Comparison of ENCODE assay signal across 23 cellular contexts in genomic region chr1:67399594-67399993, GRCh38. TPM values are rescaled to one million over a fixed set of nuclear protein-coding genes. Genes with fewer than 3 reads are reported as not detected.
DNase-seq lines count a peak whose midpoint lies in the region; ATAC-seq lines count a peak whose summit lies in the region.
"Had no signal": no experiment of that assay in that cellular context is flagged by ENCODE, and none has a peak within 500 bp of the region (broad histone marks: within the 10 kb centered on the region; RNA-seq: fewer than 3 reads in every experiment).

No MANE protein-coding gene starts in this region.

- H3K27me3 Mint-ChIP-seq in activated T-cell treated with anti-CD3 and anti-CD28 coated beads, Interleukin-2, amount 50 U/mL, for 4 hours (ENCODE audit: low read depth), result no peaks in the 10 kb centered on the region
- no peaks in the 10 kb centered on the region for H3K27me3 Mint-ChIP-seq in activated naive CD8-positive, alpha-beta T cell treated with anti-CD3 and anti-CD28 coated beads, Interleukin-2, amount 50 U/mL, for 24 hours

- no peak overlapping the region for H2BK12ac ChIP-seq in trophoblast cell (ENCODE audit: low read length)

- H2BK5ac ChIP-seq in trophoblast cell (ENCODE audit: low read depth, low read length, poor library complexity), result no peak overlapping the region

- no peak overlapping the region for H3K23ac ChIP-seq in trophoblast cell (ENCODE audit: low read length)

- H3K27ac Mint-ChIP-seq in activated naive CD8-positive, alpha-beta T cell treated with anti-CD3 and anti-CD28 coated beads, Interleukin-2, amount 50 U/mL, for 24 hours, result peak overlapping the region; percentile 42
- H3K27ac Mint-ChIP-seq: T-helper 2 cell treated with Interferon-gamma antibody and Interleukin-4, amounts not matched to agents 5 μg/mL and 100 μg/mL, for 36 hours had no signal

- no peaks in the 10 kb centered on the region for H3K79me1 ChIP-seq in trophoblast cell (ENCODE audit: low read length)

- no peak overlapping the region for H2BK120ac ChIP-seq in trophoblast cell (ENCODE audit: insufficient read depth, low read length, poor library complexity)

- peak; percentile 5 to 16 for ATAC-seq in activated T-cell treated with anti-CD3 and anti-CD28 coated beads, Interleukin-2, amount 50 U/mL, for 4 hours
- peak; percentile 21 for ATAC-seq in activated naive CD8-positive, alpha-beta T cell treated with anti-CD3 and anti-CD28 coated beads, Interleukin-2, amount 50 U/mL, for 24 hours
- ATAC-seq: left lobe of liver, right cardiac atrium had no signal

- no CpG with 5 or more reads among the region's 3 CpGs for WGBS in trophoblast cell (ENCODE audit: extremely low coverage, insufficient coverage, insufficient read length)

- H3K9me3 Mint-ChIP-seq in activated T-cell treated with anti-CD3 and anti-CD28 coated beads, Interleukin-2, amount 50 U/mL, for 4 hours, result no peaks in the 10 kb centered on the region
- H3K9me3 Mint-ChIP-seq in activated naive CD8-positive, alpha-beta T cell treated with anti-CD3 and anti-CD28 coated beads, Interleukin-2, amount 50 U/mL, for 24 hours, result no peaks in the 10 kb centered on the region
- H3K9me3 Mint-ChIP-seq: CD8-positive, alpha-beta memory T cell; T-helper 2 cell treated with Interferon-gamma antibody and Interleukin-4, amounts not matched to agents 5 μg/mL and 100 μg/mL, for 36 hours had no signal

- H3K18ac ChIP-seq in trophoblast cell (ENCODE audit: low read length), result no peak overlapping the region

- no peak overlapping the region for H3K14ac ChIP-seq in trophoblast cell (ENCODE audit: low read length)

- H4K12ac ChIP-seq in trophoblast cell (ENCODE audit: low read depth, low read length), result no peak overlapping the region

- H3K9me3 ChIP-seq in HUES48 (ENCODE audit: control insufficient read depth, insufficient read depth, low read length) (no peaks in the 10 kb centered on the region), skeletal muscle tissue (ENCODE audit: control insufficient read depth in 3 of 3, low read length in 3 of 3) (no peaks in the 10 kb centered on the region), trophoblast cell (ENCODE audit: insufficient read depth, low read depth, low read length) (no peaks in the 10 kb centered on the region)
- H3K9me3 ChIP-seq: colonic mucosa, thyroid gland, vagina had no signal

- no peak overlapping the region for H3K4me3 Mint-ChIP-seq in activated T-cell treated with anti-CD3 and anti-CD28 coated beads, Interleukin-2, amount 50 U/mL, for 4 hours
- H3K4me3 Mint-ChIP-seq in activated naive CD8-positive, alpha-beta T cell treated with anti-CD3 and anti-CD28 coated beads, Interleukin-2, amount 50 U/mL, for 24 hours, result no peak overlapping the region
- H3K4me3 Mint-ChIP-seq: CD8-positive, alpha-beta memory T cell; T-helper 2 cell treated with Interferon-gamma antibody and Interleukin-4, amounts not matched to agents 5 μg/mL and 100 μg/mL, for 36 hours had no signal

- H3K36me3 Mint-ChIP-seq in activated T-cell treated with anti-CD3 and anti-CD28 coated beads, Interleukin-2, amount 50 U/mL, for 4 hours (ENCODE audit: insufficient read depth), result peaks cover 26% of the 10 kb centered on the region
- peaks cover 58% of the 10 kb centered on the region for H3K36me3 Mint-ChIP-seq in activated naive CD8-positive, alpha-beta T cell treated with anti-CD3 and anti-CD28 coated beads, Interleukin-2, amount 50 U/mL, for 24 hours (ENCODE audit: low read depth)

- no peak overlapping the region for H3K4ac ChIP-seq in trophoblast cell (ENCODE audit: low read depth, low read length)

- H3K4me3 ChIP-seq in HUES48 (ENCODE audit: low read depth, low read length), result 0 out of 2 replicates have a peak overlapping the region, but pooled peaks have one; percentile 1
- no peak overlapping the region for H3K4me3 ChIP-seq in skeletal muscle tissue (ENCODE audit: low read length in 3 of 3)
- H3K4me3 ChIP-seq in trophoblast cell (ENCODE audit: low read depth, low read length), result no peak overlapping the region
- H3K4me3 ChIP-seq: colonic mucosa, thyroid gland, vagina had no signal

- no peak overlapping the region for H4K8ac ChIP-seq in trophoblast cell (ENCODE audit: low read depth, low read length)

- H3K79me2 ChIP-seq in trophoblast cell (ENCODE audit: control insufficient read depth, insufficient read depth, low read length, poor library complexity), result no peaks in the 10 kb centered on the region

- no peak overlapping the region for H3K4me2 ChIP-seq in trophoblast cell (ENCODE audit: low read length)

- H3K4me1 Mint-ChIP-seq in activated T-cell treated with anti-CD3 and anti-CD28 coated beads, Interleukin-2, amount 50 U/mL, for 4 hours (ENCODE audit: low read depth), result peaks cover 11% of the 10 kb centered on the region
- peaks cover 26% of the 10 kb centered on the region for H3K4me1 Mint-ChIP-seq in activated naive CD8-positive, alpha-beta T cell treated with anti-CD3 and anti-CD28 coated beads, Interleukin-2, amount 50 U/mL, for 24 hours

- no peak for DNase-seq in activated T-cell treated with anti-CD3 and anti-CD28 coated beads, Interleukin-2, amount 50 U/mL, for 4 hours
- DNase-seq in activated T-cell treated with anti-CD3 and anti-CD28 coated beads for 4 hours (no peak), trophoblast cell (no peak), SHP77 treated with DMSO at 0.1 percent for 48 hours (lab: John Stamatoyannopoulos, UW) (no peak)
- no peak for DNase-seq in activated naive CD8-positive, alpha-beta T cell treated with anti-CD3 and anti-CD28 coated beads, Interleukin-2, amount 50 U/mL, for 24 hours
- DNase-seq: activated CD4-positive, alpha-beta T cell treated with anti-CD3 and anti-CD28 coated beads, Interleukin-2, amount 50 U/mL, for 1 hour; CD8-positive, alpha-beta memory T cell; colonic mucosa; DMS 273 treated with DMSO at 0.1 percent for 48 hours; effector CD4-positive, alpha-beta T cell; GOT3; mesenchymal stem cell; NCI-H1092 treated with DMSO at 0.1 percent for 48 hours; NCI-H1694 treated with DMSO at 0.1 percent for 48 hours; NCI-H2171; NCI-H510A; right cardiac atrium; thyroid gland had no signal

- H3K4me1 ChIP-seq in HUES48 (ENCODE audit: control insufficient read depth, insufficient read depth, low read length), result peaks cover 23% of the 10 kb centered on the region
- peaks cover 0 to 28% (median 10%) of the 10 kb centered on the region in 3 donors for H3K4me1 ChIP-seq in skeletal muscle tissue (ENCODE audit: control insufficient read depth in 3 of 3, insufficient read depth in 3 of 3, low read length in 3 of 3)
- H3K4me1 ChIP-seq in trophoblast cell (ENCODE audit: control insufficient read depth in 1 of 2, insufficient read depth in 2 of 2, low read length in 2 of 2), result no peaks in the 10 kb centered on the region
- H3K4me1 ChIP-seq: colonic mucosa had no signal

- no peak overlapping the region for H2AK5ac ChIP-seq in trophoblast cell (ENCODE audit: low read length)

- no peak overlapping the region for H3K9ac ChIP-seq in HUES48 (ENCODE audit: low read depth, low read length)
- H3K9ac ChIP-seq in skeletal muscle tissue (ENCODE audit: low read depth in 1 of 3, low read length in 3 of 3), result no peak overlapping the region
- H3K9ac ChIP-seq in trophoblast cell (ENCODE audit: low read length), result no peak overlapping the region

- H4K91ac ChIP-seq in trophoblast cell (ENCODE audit: low read depth, low read length), result no peak overlapping the region

- H3K36me3 ChIP-seq in HUES48 (ENCODE audit: control insufficient read depth, insufficient read depth, low read length) (no peaks in the 10 kb centered on the region), skeletal muscle tissue (ENCODE audit: control insufficient read depth in 3 of 3, insufficient read depth in 3 of 3, low read length in 3 of 3) (peaks cover 6 to 15% (median 11%) of the 10 kb centered on the region in 3 donors), trophoblast cell (ENCODE audit: control insufficient read depth in 1 of 2, insufficient read depth in 2 of 2, low read length in 2 of 2) (no peaks in the 10 kb centered on the region)
- H3K36me3 ChIP-seq: colonic mucosa, thyroid gland had no signal

- no peak overlapping the region for H2AFZ ChIP-seq in trophoblast cell (ENCODE audit: insufficient read depth, low read length, poor library complexity)

- no peaks in the 10 kb centered on the region for H3K27me3 ChIP-seq in HUES48 (ENCODE audit: control insufficient read depth, insufficient read depth, low read length)
- no peaks in the 10 kb centered on the region for H3K27me3 ChIP-seq in skeletal muscle tissue (ENCODE audit: control insufficient read depth in 3 of 3, insufficient read depth in 3 of 3, low read length in 3 of 3)
- H3K27me3 ChIP-seq in trophoblast cell (ENCODE audit: insufficient read depth, low read length), result no peaks in the 10 kb centered on the region
- H3K27me3 ChIP-seq: colonic mucosa, thyroid gland, vagina had no signal

- H3K27ac ChIP-seq in HUES48 (ENCODE audit: low read depth, low read length), result peak overlapping the region; percentile 36
- peak overlapping the region; percentile 34 for H3K27ac ChIP-seq in skeletal muscle tissue (ENCODE audit: low read depth, low read length)
- H3K27ac ChIP-seq in trophoblast cell (ENCODE audit: low read depth, low read length), result no peak overlapping the region
- H3K27ac ChIP-seq: colonic mucosa, thyroid gland, vagina had no signal

RNA-seq across cellular contexts. Expression of gene SERBP1, which starts 30.6 kb away (rescaled TPM):
- 100 to 1,000 TPM; 753 to 907 (median 821) TPM for total RNA-seq in activated T-cell treated with anti-CD3 and anti-CD28 coated beads, Interleukin-2, amount 50 U/mL, for 4 hours
- 187 TPM for total RNA-seq in skeletal muscle tissue
- 248 and 260 TPM in 2 replicates for polyA plus RNA-seq in trophoblast cell (2013)
